Comparison of ENCODE assay signal across 9 cellular contexts in the genomic region with DNA sequence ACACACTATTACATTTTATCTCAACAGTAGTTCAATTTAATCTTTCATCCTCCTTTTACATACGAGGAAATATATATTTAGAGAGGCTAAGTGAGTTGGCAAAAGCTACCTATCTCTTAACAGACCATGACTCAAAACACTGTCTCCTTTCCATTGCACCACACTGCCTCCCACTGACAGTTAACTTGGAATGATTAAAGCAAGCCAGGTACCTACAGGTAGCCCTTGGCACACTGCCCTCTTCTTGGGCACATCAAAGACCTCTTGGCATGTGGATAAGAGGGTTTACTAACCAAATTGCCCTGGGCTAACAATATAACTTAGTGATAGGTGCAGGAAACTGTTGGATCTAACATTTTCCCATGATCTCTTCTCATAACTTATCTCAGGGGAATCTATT. TPM values are rescaled to one million over a fixed set of nuclear protein-coding genes. Genes with fewer than 3 reads are reported as not detected.
A peak's percentile ranks its signal among the peaks of the same experiment; 100 is the strongest.
DNase-seq lines count a peak whose midpoint lies in the region; ATAC-seq, FAIRE-seq and TF ChIP-seq lines count a peak whose summit lies in the region.
"Had no signal": no experiment of that assay in that cellular context is flagged by ENCODE, and none has a peak within 500 bp of the region (broad histone marks: within the 10 kb centered on the region; RNA-seq: fewer than 3 reads in every experiment).

No MANE protein-coding gene starts in this region.

- H3K27ac Mint-ChIP-seq in activated naive CD4-positive, alpha-beta T cell treated with anti-CD3 and anti-CD28 coated beads for 36 hours = peak overlapping the region; percentile 8
- H3K27ac Mint-ChIP-seq in stimulated activated naive CD8-positive, alpha-beta T cell treated with anti-CD3 and anti-CD28 coated beads, Interleukin-15, Interleukin-2, amounts not matched to agents 100 ng/mL and 50 ng/mL, for 24 hours = peak overlapping the region; percentile 36

- no peak overlapping the region for H3K27ac ChIP-seq in OCI-LY7 (ENCODE audit: low read depth, low read length, poor library complexity, severe bottlenecking)
- H3K27ac ChIP-seq in prostate gland = no peak overlapping the region
- H3K27ac ChIP-seq in kidney (ENCODE audit: low read depth in 2 of 2, low read length in 2 of 2) = no peak overlapping the region

- H3K4me1 ChIP-seq in OCI-LY7 (ENCODE audit: insufficient read depth, low read length, poor library complexity, severe bottlenecking) (peaks cover 24% of the 10 kb centered on the region), prostate gland (replicated peaks) (peaks cover 11% of the 10 kb centered on the region), kidney (ENCODE audit: control insufficient read depth in 1 of 2, insufficient read depth in 1 of 2, low read depth in 1 of 2, low read length in 2 of 2) (peaks cover 7 to 14% of the 10 kb centered on the region in 2 donors)

- intact Hi-C loops in activated naive CD4-positive, alpha-beta T cell treated with anti-CD3 and anti-CD28 coated beads for 36 hours (cut with micrococcal nuclease) = loop anchor here (1.0 kb wide), 1 partner anchor 44 kb away; no protein-coding TSS in a partner anchor
- intact Hi-C loops in OCI-LY7 (cut with micrococcal nuclease; ENCODE audit: unreplicated experiment) = loop anchor here (2.0 kb wide), 1 partner anchor 43 kb away; no protein-coding TSS in a partner anchor
- intact Hi-C loops in prostate gland (cut with DNase I) = no loop called here
- intact Hi-C loops in kidney (cut with DNase I) = no loop called here

- H3K79me2 ChIP-seq in OCI-LY7 (ENCODE audit: insufficient read depth, low read depth, low read length) = peaks cover 15% of the 10 kb centered on the region; the same call in 1 of the 2 replicates

- POLR2A ChIA-PET in OCI-LY7 (lab: Charles Lee) = interaction anchor here (0.6 kb wide), 1 partner anchor 16 kb away, joined by 4 read pairs; no protein-coding TSS in a partner anchor

- H3K4me2 ChIP-seq in OCI-LY7 (ENCODE audit: low read length) = peak overlapping the region; percentile 94

- no peak overlapping the region for H2AFZ ChIP-seq in OCI-LY7 (ENCODE audit: low read length)

- H3K36me3 Mint-ChIP-seq in activated naive CD4-positive, alpha-beta T cell treated with anti-CD3 and anti-CD28 coated beads for 36 hours (ENCODE audit: low read depth) = peaks cover 2% of the 10 kb centered on the region
- peaks cover 5% of the 10 kb centered on the region for H3K36me3 Mint-ChIP-seq in stimulated activated naive CD8-positive, alpha-beta T cell treated with anti-CD3 and anti-CD28 coated beads, Interleukin-15, Interleukin-2, amounts not matched to agents 100 ng/mL and 50 ng/mL, for 24 hours (ENCODE audit: low read depth)

- H3K36me3 ChIP-seq in OCI-LY7 (ENCODE audit: insufficient read depth, low read length) (no peaks in the 10 kb centered on the region), prostate gland (no peaks in the 10 kb centered on the region), kidney (ENCODE audit: control insufficient read depth in 1 of 2, insufficient read depth in 2 of 2, low read length in 2 of 2) (no peaks in the 10 kb centered on the region)

- no peaks in the 10 kb centered on the region for H3K9me2 ChIP-seq in OCI-LY7 (ENCODE audit: insufficient read depth, low read length)

- peak overlapping the region; percentile 11 for H3K4me3 Mint-ChIP-seq in activated naive CD4-positive, alpha-beta T cell treated with anti-CD3 and anti-CD28 coated beads for 36 hours
- H3K4me3 Mint-ChIP-seq in stimulated activated naive CD8-positive, alpha-beta T cell treated with anti-CD3 and anti-CD28 coated beads, Interleukin-15, Interleukin-2, amounts not matched to agents 100 ng/mL and 50 ng/mL, for 24 hours = peak overlapping the region; percentile 88

- peak; percentile 50; the same call in 1 of the 2 replicates for TF ChIP-seq CTCF in OCI-LY7 (conservative IDR thresholded peaks at IDR 0.05; ENCODE audit: low read length)
- no peak for TF ChIP-seq CTCF in prostate gland (IDR thresholded peaks at IDR 0.05)
- TF ChIP-seq CTCF in kidney (IDR thresholded peaks at IDR 0.05; ENCODE audit: borderline replicate concordance, extremely low read depth, insufficient read depth) = no peak

- DNase-seq in activated naive CD4-positive, alpha-beta T cell treated with anti-CD3 and anti-CD28 coated beads for 36 hours = peak; percentile 53
- DNase-seq in activated naive CD4-positive, alpha-beta T cell treated with anti-CD3 and anti-CD28 coated beads, Interleukin-2, amount 50 U/mL, for 16 hours = no peak
- DNase-seq in OCI-LY7 (ENCODE audit: low spot score) (no peak), erythroblast (lab: John Stamatoyannopoulos, UW) (peak; percentile 12 to 47), prostate gland (ENCODE audit: low spot score) (no peak), kidney (no peak)

- H3K9ac ChIP-seq in kidney (ENCODE audit: low read length in 2 of 2) = peak overlapping the region in 1 of 2 donors; percentile 73

- H3K4me3 ChIP-seq in OCI-LY7 (ENCODE audit: low read depth, low read length, poor library complexity, severe bottlenecking) = no peak overlapping the region
- no peak overlapping the region for H3K4me3 ChIP-seq in prostate gland
- H3K4me3 ChIP-seq in kidney (ENCODE audit: low read length in 2 of 2) = no peak overlapping the region

- no peak for FAIRE-seq in kidney (lab: Jason Lieb, UNC)
- FAIRE-seq: endometrium had no signal

- no peaks in the 10 kb centered on the region for H3K27me3 Mint-ChIP-seq in activated naive CD4-positive, alpha-beta T cell treated with anti-CD3 and anti-CD28 coated beads for 36 hours (ENCODE audit: low read depth)
- no peaks in the 10 kb centered on the region for H3K27me3 Mint-ChIP-seq in stimulated activated naive CD8-positive, alpha-beta T cell treated with anti-CD3 and anti-CD28 coated beads, Interleukin-15, Interleukin-2, amounts not matched to agents 100 ng/mL and 50 ng/mL, for 24 hours

- H3K27me3 ChIP-seq in prostate gland (replicated peaks; ENCODE audit: insufficient read depth) = no peaks in the 10 kb centered on the region

- H3K9me3 Mint-ChIP-seq in activated naive CD4-positive, alpha-beta T cell treated with anti-CD3 and anti-CD28 coated beads for 36 hours = no peaks in the 10 kb centered on the region
- H3K9me3 Mint-ChIP-seq in stimulated activated naive CD8-positive, alpha-beta T cell treated with anti-CD3 and anti-CD28 coated beads, Interleukin-15, Interleukin-2, amounts not matched to agents 100 ng/mL and 50 ng/mL, for 24 hours = no peaks in the 10 kb centered on the region

- peaks cover 19% of the 10 kb centered on the region for H4K20me1 ChIP-seq in OCI-LY7 (ENCODE audit: insufficient read depth, low read length)

- TF ChIP-seq POLR2A in erythroblast (IDR thresholded peaks at IDR 0.05; ENCODE audit: low read length) = no peak
- TF ChIP-seq POLR2A in prostate gland (IDR thresholded peaks at IDR 0.05) = no peak

- BruUV-seq in OCI-LY7 (replicated peaks; lab: Mats Ljungman, UMichigan) = no TSS peak

- H3K4me1 Mint-ChIP-seq in activated naive CD4-positive, alpha-beta T cell treated with anti-CD3 and anti-CD28 coated beads for 36 hours (ENCODE audit: low read depth) = peaks cover 53% of the 10 kb centered on the region
- H3K4me1 Mint-ChIP-seq in stimulated activated naive CD8-positive, alpha-beta T cell treated with anti-CD3 and anti-CD28 coated beads, Interleukin-15, Interleukin-2, amounts not matched to agents 100 ng/mL and 50 ng/mL, for 24 hours (ENCODE audit: low read depth) = peaks cover 76% of the 10 kb centered on the region

- CTCF ChIA-PET in activated naive CD4-positive, alpha-beta T cell treated with anti-CD3 and anti-CD28 coated beads for 36 hours (lab: Charles Lee) = interaction anchor here (0.7 kb wide), 1 partner anchor 49 kb away, joined by 3 read pairs; no protein-coding TSS in a partner anchor
- CTCF ChIA-PET in OCI-LY7 (lab: Charles Lee; ENCODE audit: unreplicated experiment) = no interaction called here

- ATAC-seq in HG02763 (IDR thresholded peaks at IDR 0.05; ENCODE audit: unreplicated experiment) = no peak

- WGBS in prostate gland = 45% methylated on average over 1 of the region's 1 CpG

- H3K9me3 ChIP-seq in OCI-LY7 (ENCODE audit: low read length) (no peaks in the 10 kb centered on the region), prostate gland (no peaks in the 10 kb centered on the region), kidney (ENCODE audit: control insufficient read depth in 1 of 2, low read length in 2 of 2) (no peaks in the 10 kb centered on the region)

RNA-seq across cellular contexts. Expression of gene ABHD13, which starts 1.9 kb away (rescaled TPM):
- total RNA-seq in activated naive CD4-positive, alpha-beta T cell treated with anti-CD3 and anti-CD28 coated beads for 36 hours = 1 to 10 TPM; 3.4 to 3.8 TPM
- total RNA-seq in OCI-LY7 (2014; rRNA removed; shearing (Covaris generic)) = 1.4 and 2.1 TPM in 2 replicates
- total RNA-seq in OCI-LY7 (2022) (3.2 and 3.3 TPM in 2 replicates), prostate gland (1 to 10 TPM; 4.8 to 9.7 TPM), kidney (9.4 TPM)
- 4.9 TPM for polyA plus RNA-seq in kidney (ENCODE audit: insufficient read depth, low read depth, low replicate concordance)

RNA-seq across cellular contexts. Expression of gene LIG4, which starts 4.7 kb away (rescaled TPM):
- total RNA-seq in activated naive CD4-positive, alpha-beta T cell treated with anti-CD3 and anti-CD28 coated beads for 36 hours = 1 to 10 TPM; 4.9 to 5.4 TPM
- total RNA-seq in OCI-LY7 (2014; rRNA removed; shearing (Covaris generic)) = 10.1 and 11.0 TPM in 2 replicates
- total RNA-seq in OCI-LY7 (2022) = 15.1 and 22.7 TPM in 2 replicates
- total RNA-seq in prostate gland = 1 to 10 TPM; 7.8 to 7.9 TPM
- total RNA-seq in kidney = 9.3 TPM
- polyA plus RNA-seq in kidney (ENCODE audit: insufficient read depth, low read depth, low replicate concordance) = 5.9 TPM

RNA-seq across cellular contexts. Expression of gene TNFSF13B, which starts 49.5 kb away (rescaled TPM):
- total RNA-seq in activated naive CD4-positive, alpha-beta T cell treated with anti-CD3 and anti-CD28 coated beads for 36 hours = 1 to 10 TPM; 2.0 to 2.6 TPM
- total RNA-seq in OCI-LY7 (2014; rRNA removed; shearing (Covaris generic)) = 0.41 TPM in 1 of 2 replicates, not detected in the other
- not detected in 2 replicates for total RNA-seq in OCI-LY7 (2022)
- total RNA-seq in prostate gland = 1 to 10 TPM; 4.1 to 9.1 TPM
- 5.3 TPM for total RNA-seq in kidney
- 1.1 TPM for polyA plus RNA-seq in kidney (ENCODE audit: insufficient read depth, low read depth, low replicate concordance)

Comparison
In these comparisons a context has a peak if more than half of its experiments do, and no peak if none do; other contexts are left out.
1. DNase-seq: peak in activated naive CD4-positive, alpha-beta T cell treated with anti-CD3 and anti-CD28 coated beads for 36 hours (single experiment) and erythroblast (2 of 2); none in activated naive CD4-positive, alpha-beta T cell treated with anti-CD3 and anti-CD28 coated beads, Interleukin-2, amount 50 U/mL, for 16 hours (single experiment), OCI-LY7 (single experiment), prostate gland (single experiment) and kidney (single experiment).
2. intact Hi-C loops: an anchor here in activated naive CD4-positive, alpha-beta T cell treated with anti-CD3 and anti-CD28 coated beads for 36 hours (1.0 kb wide) and OCI-LY7 (2.0 kb wide); none called in prostate gland and kidney.